ENCODE assay signal across 8 cellular contexts in genomic region chr15:33242669-33243191, GRCh38. TPM values are rescaled to one million over a fixed set of nuclear protein-coding genes. Genes with fewer than 3 reads are reported as not detected.
A peak's percentile ranks its signal among the peaks of the same experiment; 100 is the strongest.
DNase-seq lines count a peak whose midpoint lies in the region; ATAC-seq and TF ChIP-seq lines count a peak whose summit lies in the region.

No MANE protein-coding gene starts in this region.

- H3K27me3 ChIP-seq in lower lobe of right lung (ENCODE audit: low read depth), result peaks cover 4% of the 10 kb centered on the region
- no peaks in the 10 kb centered on the region for H3K27me3 ChIP-seq in CD8-positive, alpha-beta T cell (ENCODE audit: insufficient read depth, low read length)

- no peak overlapping the region for H3K27ac Mint-ChIP-seq in stimulated activated naive B cell treated with anti-CD40 and anti-IgM and Interleukin-4, amounts not matched to agents 10 μg/mL and 1 μg/mL and 100 μg/mL, for 72 hours
- H3K27ac Mint-ChIP-seq in CD8-positive, alpha-beta T cell, result no peak overlapping the region
- H3K27ac Mint-ChIP-seq in activated CD4-positive, alpha-beta memory T cell treated with anti-CD3 and anti-CD28 coated beads for 36 hours, result no peak overlapping the region

- H3K27me3 Mint-ChIP-seq in stimulated activated naive B cell treated with anti-CD40 and anti-IgM and Interleukin-4, amounts not matched to agents 10 μg/mL and 1 μg/mL and 100 μg/mL, for 72 hours, result peaks cover 0 to 14% of the 10 kb centered on the region in 2 donors
- H3K27me3 Mint-ChIP-seq in CD8-positive, alpha-beta T cell (ENCODE audit: low read depth), result no peaks in the 10 kb centered on the region
- peaks cover 2% of the 10 kb centered on the region for H3K27me3 Mint-ChIP-seq in activated CD4-positive, alpha-beta memory T cell treated with anti-CD3 and anti-CD28 coated beads for 36 hours

- H3K4me1 Mint-ChIP-seq in stimulated activated naive B cell treated with anti-CD40 and anti-IgM and Interleukin-4, amounts not matched to agents 10 μg/mL and 1 μg/mL and 100 μg/mL, for 72 hours, result no peaks in the 10 kb centered on the region
- H3K4me1 Mint-ChIP-seq in CD8-positive, alpha-beta T cell (ENCODE audit: low read depth), result no peaks in the 10 kb centered on the region
- peaks cover 10% of the 10 kb centered on the region for H3K4me1 Mint-ChIP-seq in activated CD4-positive, alpha-beta memory T cell treated with anti-CD3 and anti-CD28 coated beads for 36 hours (ENCODE audit: low read depth)

- DNase-seq in Caki2 (ENCODE audit: low read depth), result peak; percentile 94
- peak; percentile 43 for DNase-seq in HT-29 (ENCODE audit: low spot score)
- DNase-seq in astrocyte of the hippocampus (ENCODE audit: low read depth, low spot score), result peak; percentile 34
- DNase-seq in lower lobe of right lung, result no peak
- no peak for DNase-seq in stimulated activated naive B cell treated with anti-CD40 and anti-IgM and Interleukin-4, amounts not matched to agents 10 μg/mL and 1 μg/mL and 100 μg/mL, for 72 hours
- no peak for DNase-seq in CD8-positive, alpha-beta T cell
- DNase-seq in SK-N-DZ (ENCODE audit: low spot score), result no peak
- no peak for DNase-seq in activated CD4-positive, alpha-beta memory T cell treated with anti-CD3 and anti-CD28 coated beads for 36 hours

- H3K36me3 ChIP-seq in lower lobe of right lung, result no peaks in the 10 kb centered on the region
- no peaks in the 10 kb centered on the region for H3K36me3 ChIP-seq in CD8-positive, alpha-beta T cell (ENCODE audit: insufficient read depth, low read length)

- POLR2A ChIA-PET in CD8-positive, alpha-beta T cell (lab: Charles Lee), result no interaction called here
- POLR2A ChIA-PET in activated CD4-positive, alpha-beta memory T cell treated with anti-CD3 and anti-CD28 coated beads for 36 hours (lab: Charles Lee), result no interaction called here

- in situ Hi-C loops in Caki2 (cut with HindIII; ENCODE audit: low pct_unique_long_range_greater_than_20kb, low sequenced_read_pairs), result no loop called here

- H3K4me3 Mint-ChIP-seq in stimulated activated naive B cell treated with anti-CD40 and anti-IgM and Interleukin-4, amounts not matched to agents 10 μg/mL and 1 μg/mL and 100 μg/mL, for 72 hours, result no peak overlapping the region
- no peak overlapping the region for H3K4me3 Mint-ChIP-seq in CD8-positive, alpha-beta T cell
- no peak overlapping the region for H3K4me3 Mint-ChIP-seq in activated CD4-positive, alpha-beta memory T cell treated with anti-CD3 and anti-CD28 coated beads for 36 hours

- intact Hi-C loops in lower lobe of right lung (cut with DNase I), result no loop called here
- intact Hi-C loops in CD8-positive, alpha-beta T cell (cut with DNase I, micrococcal nuclease), result no loop called here
- intact Hi-C loops in activated CD4-positive, alpha-beta memory T cell treated with anti-CD3 and anti-CD28 coated beads for 36 hours (cut with micrococcal nuclease), result no loop called here

- peak; percentile 39 to 58 for ATAC-seq in lower lobe of right lung
- no peak for ATAC-seq in stimulated activated naive B cell treated with anti-CD40 and anti-IgM and Interleukin-4, amounts not matched to agents 10 μg/mL and 1 μg/mL and 100 μg/mL, for 72 hours (replicated peaks)
- ATAC-seq in CD8-positive, alpha-beta T cell, result no peak

- no peaks in the 10 kb centered on the region for H3K36me3 Mint-ChIP-seq in stimulated activated naive B cell treated with anti-CD40 and anti-IgM and Interleukin-4, amounts not matched to agents 10 μg/mL and 1 μg/mL and 100 μg/mL, for 72 hours
- no peaks in the 10 kb centered on the region for H3K36me3 Mint-ChIP-seq in CD8-positive, alpha-beta T cell
- no peaks in the 10 kb centered on the region for H3K36me3 Mint-ChIP-seq in activated CD4-positive, alpha-beta memory T cell treated with anti-CD3 and anti-CD28 coated beads for 36 hours

- H3K4me3 ChIP-seq in lower lobe of right lung, result no peak overlapping the region
- no peak overlapping the region for H3K4me3 ChIP-seq in CD8-positive, alpha-beta T cell (ENCODE audit: low read depth, low read length)

- H3K9me3 Mint-ChIP-seq in stimulated activated naive B cell treated with anti-CD40 and anti-IgM and Interleukin-4, amounts not matched to agents 10 μg/mL and 1 μg/mL and 100 μg/mL, for 72 hours, result no peaks in the 10 kb centered on the region
- H3K9me3 Mint-ChIP-seq in CD8-positive, alpha-beta T cell, result no peaks in the 10 kb centered on the region
- no peaks in the 10 kb centered on the region for H3K9me3 Mint-ChIP-seq in activated CD4-positive, alpha-beta memory T cell treated with anti-CD3 and anti-CD28 coated beads for 36 hours

- CTCF ChIA-PET in CD8-positive, alpha-beta T cell (lab: Charles Lee), result no interaction called here
- CTCF ChIA-PET in activated CD4-positive, alpha-beta memory T cell treated with anti-CD3 and anti-CD28 coated beads for 36 hours (lab: Charles Lee), result interaction anchor here (1.3 kb wide), 1 partner anchor 157 kb away, joined by 3 read pairs; no protein-coding TSS in a partner anchor

- H3K9me3 ChIP-seq in lower lobe of right lung, result no peaks in the 10 kb centered on the region
- no peaks in the 10 kb centered on the region for H3K9me3 ChIP-seq in CD8-positive, alpha-beta T cell (ENCODE audit: low read length)

- no peak overlapping the region for H3K27ac ChIP-seq in lower lobe of right lung
- H3K27ac ChIP-seq in CD8-positive, alpha-beta T cell (ENCODE audit: low read depth, low read length), result no peak overlapping the region

- TF ChIP-seq CTCF in lower lobe of right lung (IDR thresholded peaks at IDR 0.05), result no peak
- no peak for TF ChIP-seq CTCF in CD8-positive, alpha-beta T cell (IDR thresholded peaks at IDR 0.05)

- no peaks in the 10 kb centered on the region for H3K4me1 ChIP-seq in lower lobe of right lung
- H3K4me1 ChIP-seq in CD8-positive, alpha-beta T cell (ENCODE audit: insufficient read depth, low read length), result no peaks in the 10 kb centered on the region

RNA-seq across cellular contexts. Expression of gene FMN1, which starts 48.2 kb away (rescaled TPM):
- total RNA-seq in Caki2 (2014; rRNA removed; shearing (Covaris generic); ENCODE audit: low replicate concordance), result 1.4 and 23.8 TPM in 2 replicates
- total RNA-seq in HT-29 (2014; rRNA removed; shearing (Covaris generic)), result 9.4 and 11.5 TPM in 2 replicates
- total RNA-seq in lower lobe of right lung, result 38.8 TPM
- under 1 TPM; 0.19 to 0.33 TPM for total RNA-seq in CD8-positive, alpha-beta T cell
- 2.0 and 2.2 TPM in 2 replicates for polyA plus RNA-seq in SK-N-DZ (2014; cell fraction: cytosol; rRNA removed)
- 1.3 and 1.7 TPM in 2 replicates for polyA plus RNA-seq in SK-N-DZ (2014; cell fraction: nucleus; rRNA removed)
- under 1 TPM in 1 of 2 experiments, not detected in 1; 0.05 TPM for total RNA-seq in activated CD4-positive, alpha-beta memory T cell treated with anti-CD3 and anti-CD28 coated beads for 36 hours

Comparison
In these comparisons a context has a peak if more than half of its experiments do, and no peak if none do; other contexts are left out.
1. DNase-seq: peak in Caki2 (single experiment), HT-29 (single experiment) and astrocyte of the hippocampus (single experiment); none in lower lobe of right lung (single experiment), stimulated activated naive B cell treated with anti-CD40 and anti-IgM and Interleukin-4, amounts not matched to agents 10 μg/mL and 1 μg/mL and 100 μg/mL, for 72 hours (single experiment), CD8-positive, alpha-beta T cell (0 of 7), SK-N-DZ (single experiment) and activated CD4-positive, alpha-beta memory T cell treated with anti-CD3 and anti-CD28 coated beads for 36 hours (single experiment).
2. ATAC-seq: peak in lower lobe of right lung (2 of 2); none in stimulated activated naive B cell treated with anti-CD40 and anti-IgM and Interleukin-4, amounts not matched to agents 10 μg/mL and 1 μg/mL and 100 μg/mL, for 72 hours (0 of 2) and CD8-positive, alpha-beta T cell (single experiment).